In genomic region chr11:6632116-6633073, GRCh38 we compare ENCODE assay signal across 23 cellular contexts. TPM values are rescaled to one million over a fixed set of nuclear protein-coding genes. Genes with fewer than 3 reads are reported as not detected.
DNase-seq lines count a peak whose midpoint lies in the region; ATAC-seq and TF ChIP-seq lines count a peak whose summit lies in the region.
"Had no signal": no experiment of that assay in that cellular context is flagged by ENCODE, and none has a peak within 500 bp of the region (broad histone marks: within the 10 kb centered on the region; RNA-seq: fewer than 3 reads in every experiment).

No MANE protein-coding gene starts in this region.

- TF ChIP-seq CTCF in osteoblast (IDR thresholded peaks at IDR 0.05; ENCODE audit: extremely low read depth, low read depth, low read length) = no peak

- DNase-seq in cardiac septum (ENCODE audit: low spot score) = peak; percentile 43
- DNase-seq in left cardiac atrium = no peak
- peak; percentile 29 for DNase-seq in activated naive CD8-positive, alpha-beta T cell treated with anti-CD3 and anti-CD28 coated beads for 36 hours
- peak; percentile 68 for DNase-seq in osteoblast (ENCODE audit: insufficient read length, low spot score, missing footprints)
- DNase-seq in DMS 273 (lab: John Stamatoyannopoulos, UW; ENCODE audit: unreplicated experiment) = no peak
- DNase-seq in left lobe of liver (ENCODE audit: low spot score) = no peak
- DNase-seq: BE2C; CD4-positive, CD25-positive, alpha-beta regulatory T cell; DMS79; NCI-H1105 treated with DMSO at 0.1 percent for 48 hours; NCI-H2081; NCI-H2171; NCI-H345; NCI-H524; NCI-H774; SIG-M5; SK-N-SH had no signal

- ATAC-seq in left cardiac atrium (no peak), GM18498 (IDR thresholded peaks at IDR 0.05; ENCODE audit: unreplicated experiment) (no peak), left lobe of liver (no peak)
- ATAC-seq: GM12878, GM23338, HCT116, Panc1 had no signal

- no peaks in the 10 kb centered on the region for H3K36me3 Mint-ChIP-seq in activated naive CD8-positive, alpha-beta T cell treated with anti-CD3 and anti-CD28 coated beads for 36 hours

- H3K36me3 ChIP-seq in osteoblast (ENCODE audit: insufficient read depth, low read length) = no peaks in the 10 kb centered on the region
- H3K36me3 ChIP-seq: BE2C had no signal

- H3K27me3 ChIP-seq in osteoblast (ENCODE audit: insufficient read depth, low read length) = no peaks in the 10 kb centered on the region
- H3K27me3 ChIP-seq: BE2C had no signal

- H3K27ac ChIP-seq in osteoblast (ENCODE audit: low read depth, low read length) = no peak overlapping the region
- H3K27ac ChIP-seq: KMS-11 had no signal

- peaks cover 17% of the 10 kb centered on the region for H3K4me1 Mint-ChIP-seq in activated naive CD8-positive, alpha-beta T cell treated with anti-CD3 and anti-CD28 coated beads for 36 hours

- peaks cover 8% of the 10 kb centered on the region for H3K4me1 ChIP-seq in osteoblast (ENCODE audit: insufficient read depth, low read length)
- H3K4me1 ChIP-seq: BE2C had no signal

- H3K27ac Mint-ChIP-seq in activated naive CD8-positive, alpha-beta T cell treated with anti-CD3 and anti-CD28 coated beads for 36 hours = no peak overlapping the region
- H3K27ac Mint-ChIP-seq: GM23338 had no signal

- no peak overlapping the region for H3K4me3 ChIP-seq in osteoblast (ENCODE audit: insufficient read depth, low read length)
- H3K4me3 ChIP-seq: GM12878, GM23338 had no signal

- no peaks in the 10 kb centered on the region for H3K9me3 Mint-ChIP-seq in activated naive CD8-positive, alpha-beta T cell treated with anti-CD3 and anti-CD28 coated beads for 36 hours
- H3K9me3 Mint-ChIP-seq: CD4-positive, CD25-positive, alpha-beta regulatory T cell; GM23338 had no signal

- H3K79me2 ChIP-seq in osteoblast (ENCODE audit: insufficient read depth, low read length) = no peaks in the 10 kb centered on the region

- no peak overlapping the region for H3K4me2 ChIP-seq in osteoblast (ENCODE audit: insufficient read depth, low read length)
- H3K4me2 ChIP-seq: GM23338, KMS-11, SK-N-SH had no signal

- no peaks in the 10 kb centered on the region for H3K9me3 ChIP-seq in osteoblast (ENCODE audit: low read depth, low read length)
- H3K9me3 ChIP-seq: BE2C, SK-N-SH had no signal

- no peak overlapping the region for H3K4me3 Mint-ChIP-seq in activated naive CD8-positive, alpha-beta T cell treated with anti-CD3 and anti-CD28 coated beads for 36 hours
- H3K4me3 Mint-ChIP-seq: CD4-positive, CD25-positive, alpha-beta regulatory T cell had no signal

- H3K27me3 Mint-ChIP-seq in activated naive CD8-positive, alpha-beta T cell treated with anti-CD3 and anti-CD28 coated beads for 36 hours = no peaks in the 10 kb centered on the region
- H3K27me3 Mint-ChIP-seq: CD4-positive, CD25-positive, alpha-beta regulatory T cell had no signal

- no peaks in the 10 kb centered on the region for H4K20me1 ChIP-seq in osteoblast (ENCODE audit: insufficient read depth, low read length)

- intact Hi-C loops in cardiac septum (cut with DNase I) (no loop called here), left cardiac atrium (cut with DNase I) (no loop called here)

- no peak overlapping the region for H2AFZ ChIP-seq in osteoblast (ENCODE audit: low read length)
- H2AFZ ChIP-seq: GM23338 had no signal

RNA-seq across cellular contexts. Expression of gene TPP1, which starts 13.2 kb away (rescaled TPM):
- total RNA-seq in cardiac septum (72.0 TPM), left cardiac atrium (10 to 100 TPM; 69.5 to 87.7 TPM), osteoblast (120 and 127 TPM in 2 replicates), left lobe of liver (62.4 TPM)
- 10 to 100 TPM; 30.7 to 33.7 TPM for total RNA-seq in activated naive CD8-positive, alpha-beta T cell treated with anti-CD3 and anti-CD28 coated beads for 36 hours

RNA-seq across cellular contexts. Expression of gene TAF10, which starts 20.4 kb away (rescaled TPM):
- 126 TPM for total RNA-seq in cardiac septum
- total RNA-seq in left cardiac atrium = 100 to 1,000 TPM; 102 to 105 TPM
- total RNA-seq in activated naive CD8-positive, alpha-beta T cell treated with anti-CD3 and anti-CD28 coated beads for 36 hours = 100 to 1,000 TPM; 156 to 160 TPM
- 23.5 and 28.0 TPM in 2 replicates for total RNA-seq in osteoblast
- 52.5 TPM for total RNA-seq in left lobe of liver

RNA-seq across cellular contexts. Expression of gene DCHS1, which starts 23.2 kb away (rescaled TPM):
- total RNA-seq in cardiac septum = 9.2 TPM
- total RNA-seq in left cardiac atrium = 10 to 100 TPM; 14.4 to 15.8 TPM
- total RNA-seq in activated naive CD8-positive, alpha-beta T cell treated with anti-CD3 and anti-CD28 coated beads for 36 hours = 1 to 10 TPM; 1.3 to 1.4 TPM
- 0.59 and 1.1 TPM in 2 replicates for total RNA-seq in osteoblast
- 2.5 TPM for total RNA-seq in left lobe of liver

RNA-seq across cellular contexts. Expression of gene ILK, which starts 28.8 kb away (rescaled TPM):
- total RNA-seq in cardiac septum = 229 TPM
- total RNA-seq in left cardiac atrium = 100 to 1,000 TPM; 166 to 183 TPM
- 10 to 100 TPM; 66.1 to 68.0 TPM for total RNA-seq in activated naive CD8-positive, alpha-beta T cell treated with anti-CD3 and anti-CD28 coated beads for 36 hours
- 151 and 176 TPM in 2 replicates for total RNA-seq in osteoblast
- total RNA-seq in left lobe of liver = 41.1 TPM

RNA-seq across cellular contexts. Expression of gene RRP8, which starts 29.0 kb away (rescaled TPM):
- total RNA-seq in cardiac septum = 21.3 TPM
- total RNA-seq in left cardiac atrium = 10 to 100 TPM; 14.2 to 18.0 TPM
- 10 to 100 TPM; 37.8 to 45.3 TPM for total RNA-seq in activated naive CD8-positive, alpha-beta T cell treated with anti-CD3 and anti-CD28 coated beads for 36 hours
- 7.2 and 10.6 TPM in 2 replicates for total RNA-seq in osteoblast
- 14.4 TPM for total RNA-seq in left lobe of liver

Comparison
In these comparisons a context has a peak if more than half of its experiments do, and no peak if none do; other contexts are left out.
1. DNase-seq: peak in cardiac septum (single experiment), activated naive CD8-positive, alpha-beta T cell treated with anti-CD3 and anti-CD28 coated beads for 36 hours (single experiment) and osteoblast (single experiment); none in left cardiac atrium (single experiment), DMS 273 (single experiment) and left lobe of liver (single experiment).